In the genomic region with DNA sequence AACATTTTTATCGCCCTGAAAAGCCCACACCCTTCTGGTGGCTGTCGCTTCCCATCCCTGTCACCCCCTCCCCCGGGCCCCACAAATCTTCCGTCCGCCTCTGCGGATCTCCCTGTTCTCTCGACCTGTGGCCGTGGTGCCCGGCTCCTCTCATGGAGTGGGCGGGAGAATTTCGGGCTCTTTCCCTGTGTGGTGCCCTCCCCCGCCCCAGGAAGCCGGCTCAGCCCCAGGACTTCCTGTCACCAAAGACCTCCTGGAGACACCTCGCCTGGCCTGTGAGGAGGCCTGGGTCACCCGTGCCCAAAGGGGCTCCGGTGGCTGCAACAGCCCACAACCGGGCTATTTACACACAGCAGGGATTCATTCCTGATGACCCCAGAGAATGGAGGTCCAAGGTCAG, we compare ENCODE assay signal across 40 cellular contexts. TPM values are rescaled to one million over a fixed set of nuclear protein-coding genes. Genes with fewer than 3 reads are reported as not detected.
"Had no signal": no experiment of that assay in that cellular context is flagged by ENCODE, and none has a peak within 500 bp of the region (broad histone marks: within the 10 kb centered on the region; RNA-seq: fewer than 3 reads in every experiment).

No MANE protein-coding gene starts in this region.

- H3K4me3 ChIP-seq: left ventricle myocardium inferior, lung, mucosa of descending colon, pancreas, psoas muscle, smooth muscle cell, stomach, thyroid gland, upper lobe of left lung, vagina had no signal

- H3K9me3 ChIP-seq: left ventricle myocardium inferior, mucosa of descending colon, pancreas, psoas muscle, stomach, thyroid gland, upper lobe of left lung, vagina had no signal

- ATAC-seq: activated CD4-positive, CD25-positive, alpha-beta regulatory T cell treated with anti-CD3 and anti-CD28 coated beads, Interleukin-2, amount 50 U/mL, for 24 hours; esophagus mucosa; mucosa of descending colon; natural killer cell treated with Interleukin-12 subunit alpha and Interleukin-12 subunit beta and Interleukin-15 and Interleukin-18, amount 100 ng/mL, for 72 hours; pancreas; psoas muscle; stimulated activated memory B cell treated with anti-CD40 and anti-IgM and Interleukin-4, amounts not matched to agents 10 μg/mL and 1 μg/mL and 100 μg/mL, for 72 hours had no signal

- H3K36me3 ChIP-seq: brain microvascular endothelial cell, left ventricle myocardium inferior, pancreas, stomach, thyroid gland, upper lobe of left lung, vagina had no signal

- H3K27ac ChIP-seq: brain microvascular endothelial cell, left ventricle myocardium inferior, pancreas, psoas muscle, stomach, thyroid gland, upper lobe of left lung, vagina, VCaP had no signal

- H3K4me1 ChIP-seq: pancreas, psoas muscle, thyroid gland, upper lobe of left lung, vagina had no signal

- H3K27me3 ChIP-seq: thyroid gland, vagina had no signal

- DNase-seq: activated CD4-positive, alpha-beta memory T cell treated with anti-CD3 and anti-CD28 coated beads for 36 hours; activated CD4-positive, alpha-beta T cell treated with anti-CD3 and anti-CD28 coated beads, Interleukin-2, amount 10 ng/mL, durations not matched to agents 24 days and 14 days; activated CD8-positive, alpha-beta memory T cell treated with anti-CD3 and anti-CD28 coated beads, Interleukin-2, amount 50 U/mL, for 4 hours; activated gamma-delta T cell; activated naive CD4-positive, alpha-beta T cell treated with anti-CD3 and anti-CD28 coated beads, Interleukin-2, amount 50 U/mL, for 16 hours; activated T-cell treated with anti-CD3 and anti-CD28 coated beads, Interleukin-2, amount 50 U/mL, for 1 hour; amniotic stem cell; brain microvascular endothelial cell; caudate nucleus; cortex of kidney; foreskin fibroblast; head of caudate nucleus; hippocampal formation; kidney glomerular epithelial cell; left ventricle myocardium inferior; pancreas; psoas muscle; stimulated activated CD4-positive, alpha-beta T cell treated with anti-CD3 and anti-CD28 coated beads, Interleukin-1b, Interleukin-23, amount 100 ng/mL, for 48 hours; stimulated activated CD4-positive, alpha-beta T cell treated with anti-CD3 and anti-CD28 coated beads, Interleukin-4, amount 100 ng/mL, for 4 hours; stimulated activated CD8-positive, alpha-beta memory T cell treated with anti-CD3 and anti-CD28 coated beads, Interleukin-4, amount 100 ng/mL, for 48 hours; stomach; T-helper 1 cell; thyroid gland had no signal

- FAIRE-seq: astrocyte, endothelial cell of umbilical vein, pancreas had no signal

RNA-seq across cellular contexts. Expression of gene TPSD1, which starts 27.4 kb away (rescaled TPM):
- total RNA-seq: activated CD4-positive, alpha-beta memory T cell treated with anti-CD3 and anti-CD28 coated beads for 36 hours; activated CD4-positive, alpha-beta T cell treated with anti-CD3 and anti-CD28 coated beads, Interleukin-2, amount 10 ng/mL, durations not matched to agents 24 days and 14 days; activated CD8-positive, alpha-beta memory T cell treated with anti-CD3 and anti-CD28 coated beads for 36 hours; activated T-helper 1 cell treated with anti-CD3 and anti-CD28 coated beads, Interleukin-12 subunit alpha, Interleukin-12 subunit beta, Interleukin-2, Interleukin-4 antibody, amounts not matched to agents 30 ng/mL and 10 ng/mL and 1 ng/mL, durations not matched to agents 14 hours and 24 hours and 36 hours; astrocyte; chondrocyte; endothelial cell of umbilical vein; esophagus mucosa; left ventricle myocardium inferior; mesenteric fat pad; myocyte; natural killer cell treated with Interleukin-12 subunit alpha and Interleukin-12 subunit beta and Interleukin-15 and Interleukin-18, amount 100 ng/mL, for 72 hours; smooth muscle cell had no signal
- polyA plus RNA-seq: endothelial cell of umbilical vein, smooth muscle cell had no signal

RNA-seq across cellular contexts. Expression of gene TPSAB1, which starts 42.8 kb away (rescaled TPM):
- total RNA-seq: activated CD4-positive, alpha-beta memory T cell treated with anti-CD3 and anti-CD28 coated beads for 36 hours; activated CD4-positive, alpha-beta T cell treated with anti-CD3 and anti-CD28 coated beads, Interleukin-2, amount 10 ng/mL, durations not matched to agents 24 days and 14 days; activated CD8-positive, alpha-beta memory T cell treated with anti-CD3 and anti-CD28 coated beads for 36 hours; activated T-helper 1 cell treated with anti-CD3 and anti-CD28 coated beads, Interleukin-12 subunit alpha, Interleukin-12 subunit beta, Interleukin-2, Interleukin-4 antibody, amounts not matched to agents 30 ng/mL and 10 ng/mL and 1 ng/mL, durations not matched to agents 14 hours and 24 hours and 36 hours; astrocyte; chondrocyte; endothelial cell of umbilical vein; myocyte; smooth muscle cell had no signal
- polyA plus RNA-seq: endothelial cell of umbilical vein, smooth muscle cell had no signal

RNA-seq across cellular contexts. Expression of gene TPSB2, which starts 53.3 kb away (rescaled TPM):
- total RNA-seq: activated CD4-positive, alpha-beta memory T cell treated with anti-CD3 and anti-CD28 coated beads for 36 hours; activated CD4-positive, alpha-beta T cell treated with anti-CD3 and anti-CD28 coated beads, Interleukin-2, amount 10 ng/mL, durations not matched to agents 24 days and 14 days; activated CD8-positive, alpha-beta memory T cell treated with anti-CD3 and anti-CD28 coated beads for 36 hours; activated T-helper 1 cell treated with anti-CD3 and anti-CD28 coated beads, Interleukin-12 subunit alpha, Interleukin-12 subunit beta, Interleukin-2, Interleukin-4 antibody, amounts not matched to agents 30 ng/mL and 10 ng/mL and 1 ng/mL, durations not matched to agents 14 hours and 24 hours and 36 hours; astrocyte; chondrocyte; endothelial cell of umbilical vein; myocyte; smooth muscle cell had no signal
- polyA plus RNA-seq: endothelial cell of umbilical vein, smooth muscle cell had no signal
